Comparison of ENCODE assay signal across 1 cellular context in genomic region chr19:35935911-35936737, GRCh38.
A peak's percentile ranks its signal among the peaks of the same experiment; 100 is the strongest.
TF ChIP-seq lines count a peak whose summit lies in the region.

LRFN3 (plus strand) TSS chr19:35936374; CDS start chr19:35939426, 3,052 bp downstream.

TF ChIP-seq in neural cell, 6 proteins besides CTCF, POLR2A, EP300 and RAD21 (continued from another document):
- TF ChIP-seq REST (IDR thresholded peaks at IDR 0.05; ENCODE audit: borderline replicate concordance) (peak; percentile 8), POLR2AphosphoS5 (IDR thresholded peaks at IDR 0.05) (peak; percentile 66), MXI1 (conservative IDR thresholded peaks at IDR 0.05; ENCODE audit: poor library complexity, severe bottlenecking) (no peak)
TF ChIP-seq in neural cell: peak in this region for 4.
